ENCODE assay signal across 33 cellular contexts in the genomic region with DNA sequence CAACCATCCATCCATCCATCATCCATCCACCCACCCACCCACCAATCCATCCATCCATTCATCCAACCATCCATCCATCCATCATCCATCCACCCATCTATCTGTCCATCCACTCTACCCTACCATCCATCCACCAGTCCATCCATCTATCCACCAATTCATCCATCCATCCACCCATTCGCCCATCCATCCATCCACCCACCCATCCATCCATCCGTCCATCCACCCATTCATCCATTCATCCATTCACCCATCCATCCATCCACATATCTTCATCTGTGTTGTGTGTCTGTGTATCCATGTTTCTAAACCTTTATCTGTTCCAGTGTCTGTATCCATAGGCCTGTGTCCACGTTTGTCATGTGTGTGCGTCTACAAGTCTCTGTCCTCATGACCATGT. TPM values are rescaled to one million over a fixed set of nuclear protein-coding genes. Genes with fewer than 3 reads are reported as not detected.
"Had no signal": no experiment of that assay in that cellular context is flagged by ENCODE, and none has a peak within 500 bp of the region (broad histone marks: within the 10 kb centered on the region; RNA-seq: fewer than 3 reads in every experiment).

No MANE protein-coding gene starts in this region.

- H3K4me1 ChIP-seq: esophagus squamous epithelium, gastroesophageal sphincter, heart right ventricle had no signal

- H3K9me3 ChIP-seq: esophagus squamous epithelium, gastroesophageal sphincter, heart right ventricle had no signal

- H3K27ac ChIP-seq: brain microvascular endothelial cell, esophagus squamous epithelium, gastroesophageal sphincter, heart right ventricle had no signal

- H3K4me3 ChIP-seq: esophagus squamous epithelium, gastroesophageal sphincter, heart right ventricle had no signal

- ATAC-seq: activated CD4-positive, alpha-beta T cell treated with anti-CD3 and anti-CD28 coated beads for 36 hours; activated CD8-positive, alpha-beta T cell treated with anti-CD3 and anti-CD28 coated beads for 36 hours; activated T-cell treated with anti-CD3 and anti-CD28 coated beads, Interleukin-2, amount 50 U/mL, for 4 hours; activated T-helper 17 cell treated with anti-CD3 and anti-CD28 coated beads, Interleukin-2, amount 50 U/mL, for 72 hours; effector memory CD8-positive, alpha-beta T cell; gastroesophageal sphincter; heart right ventricle; T-helper 17 cell had no signal

- DNase-seq: activated CD4-positive, alpha-beta T cell treated with anti-CD3 and anti-CD28 coated beads for 36 hours; activated CD4-positive, alpha-beta T cell treated with anti-CD3 and anti-CD28 coated beads, Interleukin-2, amount 10 ng/mL, durations not matched to agents 24 days and 14 days; activated CD4-positive, CD25-positive, alpha-beta regulatory T cell; activated CD4-positive, CD25-positive, alpha-beta regulatory T cell treated with anti-CD3 and anti-CD28 coated beads, Interleukin-2, amount 50 U/mL, for 72 hours; activated CD8-positive, alpha-beta memory T cell treated with anti-CD3 and anti-CD28 coated beads for 24 hours; activated CD8-positive, alpha-beta T cell treated with anti-CD3 and anti-CD28 coated beads for 36 hours; activated effector memory CD4-positive, alpha-beta T cell treated with Interleukin-2 at 50 U/mL for 16 hours; activated gamma-delta T cell treated with Interleukin-2 at 50 U/mL for 16 hours; activated naive CD4-positive, alpha-beta T cell treated with anti-CD3 and anti-CD28 coated beads, Interleukin-2, amount 50 U/mL, for 16 hours; activated naive CD4-positive, alpha-beta T cell treated with Interleukin-2 at 50 U/mL for 16 hours; activated T-cell treated with anti-CD3 and anti-CD28 coated beads, Interleukin-2, amount 50 U/mL, for 4 hours; amniotic stem cell; anterior cingulate cortex; brain microvascular endothelial cell; cortex of kidney; dermis blood vessel endothelial cell; effector CD4-positive, alpha-beta T cell; effector memory CD8-positive, alpha-beta T cell; esophagus squamous epithelium; foreskin melanocyte; heart right ventricle; T-helper 1 cell; T-helper 17 cell had no signal

- FAIRE-seq: astrocyte, bronchial epithelial cell, colon had no signal

- H3K27me3 ChIP-seq: esophagus squamous epithelium, gastroesophageal sphincter, heart right ventricle had no signal

- H3K36me3 ChIP-seq: brain microvascular endothelial cell, esophagus squamous epithelium, gastroesophageal sphincter, heart right ventricle had no signal

RNA-seq across cellular contexts. Expression of a gene that starts 9.9 kb away (rescaled TPM):
- total RNA-seq: activated CD4-positive, alpha-beta T cell treated with anti-CD3 and anti-CD28 coated beads for 36 hours; activated CD4-positive, alpha-beta T cell treated with anti-CD3 and anti-CD28 coated beads, Interleukin-2, amount 10 ng/mL, durations not matched to agents 24 days and 14 days; activated CD8-positive, alpha-beta T cell treated with anti-CD3 and anti-CD28 coated beads for 36 hours; activated T-cell treated with anti-CD3 and anti-CD28 coated beads, Interleukin-2, amount 50 U/mL, for 4 hours; activated T-helper 17 cell treated with anti-CD3 and anti-CD28 coated beads, Interleukin-2, amount 50 U/mL, for 72 hours; astrocyte; bronchial epithelial cell; cardiac septum; cerebellum; dermis blood vessel endothelial cell; esophagus squamous epithelium; fibroblast of lung; fibroblast of villous mesenchyme; glomerular endothelial cell; heart right ventricle; T-helper 17 cell had no signal
- polyA plus RNA-seq: fibroblast of lung had no signal
